ENCODE assay signal across 1 cellular context in the genomic region with DNA sequence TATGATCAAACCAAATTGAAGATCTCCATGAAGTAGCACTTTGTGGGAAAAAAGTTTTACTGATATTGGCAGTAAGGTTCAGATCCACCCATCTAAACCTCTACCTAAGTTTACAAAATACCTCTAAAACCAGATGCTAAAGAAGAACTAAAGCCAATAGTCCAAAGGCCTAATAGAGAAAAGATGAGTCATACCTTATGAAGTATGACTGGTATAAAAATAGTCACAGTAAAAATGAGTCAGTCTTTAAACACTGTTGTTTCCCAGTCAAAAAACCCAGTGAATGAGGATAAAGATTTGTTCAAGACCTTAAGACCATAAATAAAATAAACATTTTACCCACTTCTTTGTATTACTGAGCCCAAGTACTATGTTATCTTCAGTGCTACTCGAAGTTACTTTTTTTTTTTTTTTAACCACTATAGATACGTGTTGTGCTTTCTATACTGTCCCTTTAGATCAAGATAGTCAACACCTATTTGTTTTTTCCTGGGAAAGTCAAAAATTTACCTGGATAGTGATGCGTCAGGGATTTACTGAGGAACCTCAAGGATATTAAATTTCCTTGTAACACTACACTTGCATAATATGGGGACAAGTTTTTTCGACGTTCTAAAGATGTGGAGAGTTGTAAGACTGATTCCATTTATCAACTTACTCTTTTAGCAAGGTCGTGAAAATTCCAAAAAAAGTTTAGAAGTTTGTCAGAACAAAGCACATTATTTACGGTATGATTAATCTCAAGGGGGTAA.
TF ChIP-seq lines count a peak whose summit lies in the region.

No MANE protein-coding gene starts in this region.

TF ChIP-seq in GM23338, 12 proteins besides CTCF, POLR2A, EP300 and RAD21 (continued from another document):
- TF ChIP-seq, protein P1, sequence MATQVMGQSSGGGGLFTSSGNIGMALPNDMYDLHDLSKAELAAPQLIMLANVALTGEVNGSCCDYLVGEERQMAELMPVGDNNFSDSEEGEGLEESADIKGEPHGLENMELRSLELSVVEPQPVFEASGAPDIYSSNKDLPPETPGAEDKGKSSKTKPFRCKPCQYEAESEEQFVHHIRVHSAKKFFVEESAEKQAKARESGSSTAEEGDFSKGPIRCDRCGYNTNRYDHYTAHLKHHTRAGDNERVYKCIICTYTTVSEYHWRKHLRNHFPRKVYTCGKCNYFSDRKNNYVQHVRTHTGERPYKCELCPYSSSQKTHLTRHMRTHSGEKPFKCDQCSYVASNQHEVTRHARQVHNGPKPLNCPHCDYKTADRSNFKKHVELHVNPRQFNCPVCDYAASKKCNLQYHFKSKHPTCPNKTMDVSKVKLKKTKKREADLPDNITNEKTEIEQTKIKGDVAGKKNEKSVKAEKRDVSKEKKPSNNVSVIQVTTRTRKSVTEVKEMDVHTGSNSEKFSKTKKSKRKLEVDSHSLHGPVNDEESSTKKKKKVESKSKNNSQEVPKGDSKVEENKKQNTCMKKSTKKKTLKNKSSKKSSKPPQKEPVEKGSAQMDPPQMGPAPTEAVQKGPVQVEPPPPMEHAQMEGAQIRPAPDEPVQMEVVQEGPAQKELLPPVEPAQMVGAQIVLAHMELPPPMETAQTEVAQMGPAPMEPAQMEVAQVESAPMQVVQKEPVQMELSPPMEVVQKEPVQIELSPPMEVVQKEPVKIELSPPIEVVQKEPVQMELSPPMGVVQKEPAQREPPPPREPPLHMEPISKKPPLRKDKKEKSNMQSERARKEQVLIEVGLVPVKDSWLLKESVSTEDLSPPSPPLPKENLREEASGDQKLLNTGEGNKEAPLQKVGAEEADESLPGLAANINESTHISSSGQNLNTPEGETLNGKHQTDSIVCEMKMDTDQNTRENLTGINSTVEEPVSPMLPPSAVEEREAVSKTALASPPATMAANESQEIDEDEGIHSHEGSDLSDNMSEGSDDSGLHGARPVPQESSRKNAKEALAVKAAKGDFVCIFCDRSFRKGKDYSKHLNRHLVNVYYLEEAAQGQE (IDR thresholded peaks at IDR 0.05; ENCODE audit: unreplicated experiment), result no peak
- TF ChIP-seq ETS1 (IDR thresholded peaks at IDR 0.05), result no peak
- no peak for TF ChIP-seq POLR2AphosphoS5 (IDR thresholded peaks at IDR 0.05; ENCODE audit: low read depth)
- no peak for TF ChIP-seq NANOG (IDR thresholded peaks at IDR 0.05; ENCODE audit: borderline replicate concordance)
- TF ChIP-seq EZH2phosphoT487 (IDR thresholded peaks at IDR 0.05; ENCODE audit: unreplicated experiment), result no peak
- TF ChIP-seq ZNF114 (CRISPR knock-in tag; IDR thresholded peaks at IDR 0.05), result no peak
